24 cellular contexts compared by ENCODE assay signal in genomic region chr2:99421469-99421868, GRCh38.
A peak's percentile ranks its signal among the peaks of the same experiment; 100 is the strongest.
DNase-seq lines count a peak whose midpoint lies in the region; ATAC-seq and TF ChIP-seq lines count a peak whose summit lies in the region.
"Had no signal": no experiment of that assay in that cellular context is flagged by ENCODE, and none has a peak within 500 bp of the region (broad histone marks: within the 10 kb centered on the region; RNA-seq: fewer than 3 reads in every experiment).

No MANE protein-coding gene starts in this region.

- H3K79me2 ChIP-seq in ACC112 (ENCODE audit: control insufficient read depth, insufficient read depth, low read length, unreplicated experiment) = no peaks in the 10 kb centered on the region

- H3K27ac ChIP-seq in ACC112 (ENCODE audit: low read depth, low read length) (peak overlapping the region; percentile 66), colonic mucosa (no peak overlapping the region)
- H3K27ac ChIP-seq: RWPE1, uterus had no signal

- no peaks in the 10 kb centered on the region for H3K9me3 ChIP-seq in colonic mucosa
- H3K9me3 ChIP-seq: esophagus squamous epithelium, uterus had no signal

- H3K27me3 ChIP-seq in ACC112 (ENCODE audit: insufficient read depth, low read length) (no peaks in the 10 kb centered on the region), colonic mucosa (no peaks in the 10 kb centered on the region)
- H3K27me3 ChIP-seq: esophagus squamous epithelium, uterus had no signal

- H3K4me1 ChIP-seq in ACC112 (ENCODE audit: control insufficient read depth, insufficient read depth, low read length, unreplicated experiment) = peaks cover 35% of the 10 kb centered on the region
- no peaks in the 10 kb centered on the region for H3K4me1 ChIP-seq in colonic mucosa
- H3K4me1 ChIP-seq: uterus had no signal

- ATAC-seq in left cardiac atrium (peak; percentile 38 to 57), HG03159 (IDR thresholded peaks at IDR 0.05; ENCODE audit: unreplicated experiment) (no peak), GM21737 (IDR thresholded peaks at IDR 0.05; ENCODE audit: unreplicated experiment) (no peak)
- ATAC-seq: activated CD8-positive, alpha-beta memory T cell treated with anti-CD3 and anti-CD28 coated beads, Interleukin-2, amount 10 ng/mL, durations not matched to agents 7 days and 5 days; activated T-helper 17 cell treated with anti-CD3 and anti-CD28 coated beads, Interleukin-2, amount 50 U/mL, for 72 hours had no signal

- H3K4me3 Mint-ChIP-seq in HFFc6 = no peak overlapping the region
- H3K4me3 Mint-ChIP-seq: activated CD8-positive, alpha-beta memory T cell treated with anti-CD3 and anti-CD28 coated beads, Interleukin-2, amount 10 ng/mL, durations not matched to agents 7 days and 5 days; activated naive CD8-positive, alpha-beta T cell treated with anti-CD3 and anti-CD28 coated beads, Interleukin-2, amount 10 ng/mL, durations not matched to agents 7 days and 5 days; activated T-helper 17 cell treated with anti-CD3 and anti-CD28 coated beads, Interleukin-2, amount 50 U/mL, for 72 hours; IgD-negative memory B cell; nephron progenitor cell had no signal

- DNase-seq in HFFc6 = no peak
- peak; percentile 49 to 62 for DNase-seq in cardiac fibroblast (ENCODE audit: low read depth in 2 of 2)
- DNase-seq in left cardiac atrium = no peak
- no peak for DNase-seq in ecto neural progenitor cell (ENCODE audit: low spot score)
- no peak for DNase-seq in colonic mucosa
- DNase-seq: activated CD4-positive, alpha-beta T cell treated with anti-CD3 and anti-CD28 coated beads for 4 hours; activated CD8-positive, alpha-beta memory T cell treated with anti-CD3 and anti-CD28 coated beads, Interleukin-2, amount 10 ng/mL, durations not matched to agents 7 days and 5 days; activated naive CD8-positive, alpha-beta T cell treated with anti-CD3 and anti-CD28 coated beads, Interleukin-2, amount 10 ng/mL, durations not matched to agents 7 days and 5 days; caudate nucleus; effector memory CD4-positive, alpha-beta T cell; esophagus squamous epithelium; GF-D8; hippocampal formation; NCI-H2081; NCI-H510A; nephron progenitor cell; stimulated activated CD4-positive, alpha-beta T cell treated with anti-CD3 and anti-CD28 coated beads, Interleukin-4, amount 100 ng/mL, for 24 hours; uterus had no signal

- H3K4me3 ChIP-seq in ACC112 (ENCODE audit: low read depth, low read length) (no peak overlapping the region), cardiac fibroblast (replicated peaks in 1 of 2; ENCODE audit: low read depth in 2 of 2, low read length in 2 of 2) (no peak overlapping the region), colonic mucosa (no peak overlapping the region)
- H3K4me3 ChIP-seq: esophagus squamous epithelium, uterus had no signal

- peak overlapping the region; percentile 72 for H3K27ac Mint-ChIP-seq in HFFc6
- H3K27ac Mint-ChIP-seq: activated CD8-positive, alpha-beta memory T cell treated with anti-CD3 and anti-CD28 coated beads, Interleukin-2, amount 10 ng/mL, durations not matched to agents 7 days and 5 days; activated naive CD8-positive, alpha-beta T cell treated with anti-CD3 and anti-CD28 coated beads, Interleukin-2, amount 10 ng/mL, durations not matched to agents 7 days and 5 days; activated T-helper 17 cell treated with anti-CD3 and anti-CD28 coated beads, Interleukin-2, amount 50 U/mL, for 72 hours had no signal

- intact Hi-C loops in left cardiac atrium (cut with DNase I) = no loop called here
- intact Hi-C loops in colonic mucosa (cut with DNase I) = no loop called here

- H3K4me1 Mint-ChIP-seq in HFFc6 (ENCODE audit: low read depth) = peaks cover 37% of the 10 kb centered on the region
- H3K4me1 Mint-ChIP-seq: activated CD8-positive, alpha-beta memory T cell treated with anti-CD3 and anti-CD28 coated beads, Interleukin-2, amount 10 ng/mL, durations not matched to agents 7 days and 5 days; activated T-helper 17 cell treated with anti-CD3 and anti-CD28 coated beads, Interleukin-2, amount 50 U/mL, for 72 hours; IgD-negative memory B cell; nephron progenitor cell had no signal

- peaks cover 24% of the 10 kb centered on the region for H3K36me3 ChIP-seq in ACC112 (ENCODE audit: insufficient read depth, low read length)
- no peaks in the 10 kb centered on the region for H3K36me3 ChIP-seq in colonic mucosa

- H2AFZ ChIP-seq in ACC112 (ENCODE audit: low read length, unreplicated experiment) = no peak overlapping the region

- H3K27me3 Mint-ChIP-seq in HFFc6 (ENCODE audit: insufficient read depth) = peaks cover 3% of the 10 kb centered on the region; the same call in 1 of the 2 replicates
- H3K27me3 Mint-ChIP-seq: activated CD8-positive, alpha-beta memory T cell treated with anti-CD3 and anti-CD28 coated beads, Interleukin-2, amount 10 ng/mL, durations not matched to agents 7 days and 5 days; activated naive CD8-positive, alpha-beta T cell treated with anti-CD3 and anti-CD28 coated beads, Interleukin-2, amount 10 ng/mL, durations not matched to agents 7 days and 5 days; activated T-helper 17 cell treated with anti-CD3 and anti-CD28 coated beads, Interleukin-2, amount 50 U/mL, for 72 hours; IgD-negative memory B cell had no signal

- H3K9me3 Mint-ChIP-seq in HFFc6 = no peaks in the 10 kb centered on the region
- H3K9me3 Mint-ChIP-seq: activated naive CD8-positive, alpha-beta T cell treated with anti-CD3 and anti-CD28 coated beads, Interleukin-2, amount 10 ng/mL, durations not matched to agents 7 days and 5 days; activated T-helper 17 cell treated with anti-CD3 and anti-CD28 coated beads, Interleukin-2, amount 50 U/mL, for 72 hours; IgD-negative memory B cell; nephron progenitor cell had no signal

- TF ChIP-seq CTCF in HFFc6 (IDR thresholded peaks at IDR 0.05) = no peak
- no peak for TF ChIP-seq CTCF in cardiac fibroblast (IDR thresholded peaks at IDR 0.05; ENCODE audit: low read depth, low read length)
- TF ChIP-seq CTCF in colonic mucosa (IDR thresholded peaks at IDR 0.05) = no peak

- peaks cover 39% of the 10 kb centered on the region for H3K36me3 Mint-ChIP-seq in HFFc6 (ENCODE audit: low read depth)

- no peak overlapping the region for H3K9ac ChIP-seq in colonic mucosa (ENCODE audit: low read depth in 2 of 2, low read length in 2 of 2)

Comparison
In these comparisons a context has a peak if more than half of its experiments do, and no peak if none do; other contexts are left out.
1. DNase-seq: peak in cardiac fibroblast (2 of 2); none in HFFc6 (single experiment), left cardiac atrium (single experiment), ecto neural progenitor cell (single experiment) and colonic mucosa (single experiment).
2. ATAC-seq: peak in left cardiac atrium (2 of 2); none in HG03159 (single experiment) and GM21737 (single experiment).